20 cellular contexts compared by ENCODE assay signal in genomic region chrX:116781926-116782325, GRCh38.
"Had no signal": no experiment of that assay in that cellular context is flagged by ENCODE, and none has a peak within 500 bp of the region (broad histone marks: within the 10 kb centered on the region; RNA-seq: fewer than 3 reads in every experiment).

No MANE protein-coding gene starts in this region.

- H3K4me1 Mint-ChIP-seq: mesothelial cell of epicardium had no signal

- H3K27ac Mint-ChIP-seq: mesothelial cell of epicardium had no signal

- FAIRE-seq: endothelial cell of umbilical vein, islet of Langerhans, keratinocyte had no signal

- H3K4me1 ChIP-seq: esophagus muscularis mucosa, foreskin keratinocyte, gastroesophageal sphincter, heart right ventricle, left lung, lower lobe of right lung had no signal

- H3K4me3 ChIP-seq: coronary artery, dorsolateral prefrontal cortex, esophagus muscularis mucosa, gastroesophageal sphincter, heart right ventricle, left lung, lower lobe of right lung, mucosa of descending colon had no signal

- H3K27ac ChIP-seq: coronary artery, dorsolateral prefrontal cortex, esophagus muscularis mucosa, foreskin keratinocyte, gastroesophageal sphincter, heart right ventricle, left lung, lower lobe of right lung had no signal

- H3K27me3 ChIP-seq: esophagus muscularis mucosa, foreskin keratinocyte, gastroesophageal sphincter, heart right ventricle, left lung had no signal

- H3K9me3 ChIP-seq: esophagus muscularis mucosa, gastroesophageal sphincter, lower lobe of right lung, mucosa of descending colon had no signal

- ATAC-seq: foreskin keratinocyte, gastroesophageal sphincter, heart right ventricle, left cardiac atrium, left lung, lower lobe of right lung, mucosa of descending colon had no signal

- DNase-seq: dermis blood vessel endothelial cell; dorsolateral prefrontal cortex; effector CD4-positive, alpha-beta T cell; effector memory CD4-positive, alpha-beta T cell; foreskin keratinocyte; head of caudate nucleus; heart right ventricle; hippocampal formation; left cardiac atrium; left lung; lower lobe of right lung; mesenchymal stem cell; mucosa of descending colon had no signal

- H3K4me3 Mint-ChIP-seq: mesothelial cell of epicardium had no signal

- H3K36me3 ChIP-seq: esophagus muscularis mucosa, gastroesophageal sphincter, heart right ventricle, left lung, lower lobe of right lung had no signal
